21 cellular contexts compared by ENCODE assay signal in the genomic region with DNA sequence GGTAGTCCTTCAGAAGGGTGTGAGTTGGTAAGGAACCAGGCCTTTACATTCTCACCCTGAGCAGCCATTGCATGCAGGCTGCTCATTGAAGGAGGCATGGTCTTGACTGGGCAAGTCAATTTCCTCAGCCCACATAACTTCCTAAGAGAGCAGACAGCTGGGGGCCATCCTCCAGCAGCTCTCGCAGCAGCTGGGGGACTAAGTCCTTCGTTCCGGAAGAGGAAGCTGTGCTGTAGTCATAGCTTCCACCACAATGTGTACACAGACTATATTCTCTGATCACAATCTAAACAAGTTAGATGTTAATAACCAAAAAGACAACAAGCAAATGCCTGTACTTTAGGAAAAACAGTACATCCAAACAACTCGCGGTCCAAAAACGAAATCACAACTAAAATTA. TPM values are rescaled to one million over a fixed set of nuclear protein-coding genes. Genes with fewer than 3 reads are reported as not detected.
DNase-seq lines count a peak whose midpoint lies in the region; ATAC-seq and TF ChIP-seq lines count a peak whose summit lies in the region.
"Had no signal": no experiment of that assay in that cellular context is flagged by ENCODE, and none has a peak within 500 bp of the region (broad histone marks: within the 10 kb centered on the region; RNA-seq: fewer than 3 reads in every experiment).

No MANE protein-coding gene starts in this region.

- no peak overlapping the region for H3K4me3 ChIP-seq in HL-60 (replicated peaks; ENCODE audit: insufficient read depth, low read length)
- H3K4me3 ChIP-seq: MG63 had no signal

- H3K4me3 Mint-ChIP-seq in T-cell = no peak overlapping the region
- H3K4me3 Mint-ChIP-seq: activated CD4-positive, alpha-beta T cell treated with anti-CD3 and anti-CD28 coated beads, Interleukin-2, amount 10 ng/mL, durations not matched to agents 24 days and 14 days had no signal

- H3K27me3 Mint-ChIP-seq in T-cell = peaks cover 31 to 40% of the 10 kb centered on the region in 2 donors

- no peaks in the 10 kb centered on the region for H3K36me3 Mint-ChIP-seq in T-cell

- H3K27ac Mint-ChIP-seq in T-cell = peak overlapping the region; percentile 21 to 58
- H3K27ac Mint-ChIP-seq: activated CD4-positive, alpha-beta T cell treated with anti-CD3 and anti-CD28 coated beads, Interleukin-2, amount 10 ng/mL, durations not matched to agents 24 days and 14 days had no signal

- no peak for TF ChIP-seq CTCF in HL-60 (IDR thresholded peaks at IDR 0.05; ENCODE audit: insufficient read depth, low read length)

- CTCF ChIA-PET in T-cell (lab: Charles Lee) = interaction anchor here in 1 of 2 donors (0.5 kb wide), 2 partner anchors 10 to 38 kb away, joined by 3 read pairs; no protein-coding TSS in a partner anchor

- no peaks in the 10 kb centered on the region for H3K9me3 Mint-ChIP-seq in T-cell
- H3K9me3 Mint-ChIP-seq: activated CD4-positive, alpha-beta T cell treated with anti-CD3 and anti-CD28 coated beads, Interleukin-2, amount 10 ng/mL, durations not matched to agents 24 days and 14 days had no signal

- peaks cover 25 to 37% (median 31%) of the 10 kb centered on the region in 3 donors for H3K4me1 Mint-ChIP-seq in T-cell

- DNase-seq in CMK (ENCODE audit: low read depth) = peak; percentile 26
- DNase-seq in HL-60 (ENCODE audit: low read depth in 1 of 2, low spot score in 1 of 2) = peak; percentile 47 to 72
- DNase-seq in T-cell = peak in 2 of 34 experiments; percentile 7 to 9
- peak; percentile 37 for DNase-seq in islet precursor cell
- no peak for DNase-seq in stimulated activated CD4-positive, alpha-beta T cell treated with anti-CD3 and anti-CD28 coated beads, Interleukin-4, amount 100 ng/mL, for 1 hour
- no peak for DNase-seq in NCI-H510A treated with DMSO at 0.1 percent for 48 hours (lab: John Stamatoyannopoulos, UW)
- DNase-seq: activated CD4-positive, alpha-beta T cell treated with anti-CD3 and anti-CD28 coated beads, Interleukin-2, amount 10 ng/mL, durations not matched to agents 24 days and 14 days; cortex of kidney; hippocampal formation; left ventricle myocardium superior; MG63; NCI-H748 treated with DMSO at 0.1 percent for 48 hours; posterior cingulate gyrus had no signal

- peak in 2 of 4 experiments; percentile 32 to 48 for ATAC-seq in T-cell (replicated peaks in 1 of 4)
- ATAC-seq in HG02981 (IDR thresholded peaks at IDR 0.05; ENCODE audit: unreplicated experiment) = no peak
- no peak for ATAC-seq in GM21528 (IDR thresholded peaks at IDR 0.05; ENCODE audit: low FRiP score, unreplicated experiment)
- ATAC-seq: esophagus mucosa, left ventricle myocardium superior had no signal

- POLR2A ChIA-PET in T-cell (lab: Charles Lee) = no interaction called here

- H3K27ac ChIP-seq in HL-60 (replicated peaks) = peak overlapping the region; percentile 42
- H3K27ac ChIP-seq: C4-2B, RWPE1 had no signal

- H3K27me3 ChIP-seq in HL-60 (ENCODE audit: insufficient read depth, poor library complexity, severe bottlenecking) = no peaks in the 10 kb centered on the region

RNA-seq across cellular contexts. Expression of a gene that starts 30.1 kb away (rescaled TPM):
- total RNA-seq in T-cell = not detected
- total RNA-seq: activated CD4-positive, alpha-beta T cell treated with anti-CD3 and anti-CD28 coated beads, Interleukin-2, amount 10 ng/mL, durations not matched to agents 24 days and 14 days; astrocyte; esophagus mucosa; left ventricle myocardium superior; myocyte; T-helper 2 cell treated with Interferon-gamma antibody and Interleukin-4, amounts not matched to agents 100 ng/mL and 5 ng/mL, for 36 hours had no signal

RNA-seq across cellular contexts. Expression of a gene that starts 38.5 kb away (rescaled TPM):
- under 1 TPM in 2 of 5 donors, not detected in 3; 0.03 to 0.10 TPM for total RNA-seq in T-cell
- total RNA-seq: activated CD4-positive, alpha-beta T cell treated with anti-CD3 and anti-CD28 coated beads, Interleukin-2, amount 10 ng/mL, durations not matched to agents 24 days and 14 days; myocyte had no signal

Comparison
In these comparisons a context has a peak if more than half of its experiments do, and no peak if none do; other contexts are left out.
1. DNase-seq: peak in CMK (single experiment), HL-60 (2 of 2) and islet precursor cell (single experiment); none in stimulated activated CD4-positive, alpha-beta T cell treated with anti-CD3 and anti-CD28 coated beads, Interleukin-4, amount 100 ng/mL, for 1 hour (single experiment) and NCI-H510A treated with DMSO at 0.1 percent for 48 hours (single experiment).